Comparison of ENCODE assay signal across 8 cellular contexts in the genomic region with DNA sequence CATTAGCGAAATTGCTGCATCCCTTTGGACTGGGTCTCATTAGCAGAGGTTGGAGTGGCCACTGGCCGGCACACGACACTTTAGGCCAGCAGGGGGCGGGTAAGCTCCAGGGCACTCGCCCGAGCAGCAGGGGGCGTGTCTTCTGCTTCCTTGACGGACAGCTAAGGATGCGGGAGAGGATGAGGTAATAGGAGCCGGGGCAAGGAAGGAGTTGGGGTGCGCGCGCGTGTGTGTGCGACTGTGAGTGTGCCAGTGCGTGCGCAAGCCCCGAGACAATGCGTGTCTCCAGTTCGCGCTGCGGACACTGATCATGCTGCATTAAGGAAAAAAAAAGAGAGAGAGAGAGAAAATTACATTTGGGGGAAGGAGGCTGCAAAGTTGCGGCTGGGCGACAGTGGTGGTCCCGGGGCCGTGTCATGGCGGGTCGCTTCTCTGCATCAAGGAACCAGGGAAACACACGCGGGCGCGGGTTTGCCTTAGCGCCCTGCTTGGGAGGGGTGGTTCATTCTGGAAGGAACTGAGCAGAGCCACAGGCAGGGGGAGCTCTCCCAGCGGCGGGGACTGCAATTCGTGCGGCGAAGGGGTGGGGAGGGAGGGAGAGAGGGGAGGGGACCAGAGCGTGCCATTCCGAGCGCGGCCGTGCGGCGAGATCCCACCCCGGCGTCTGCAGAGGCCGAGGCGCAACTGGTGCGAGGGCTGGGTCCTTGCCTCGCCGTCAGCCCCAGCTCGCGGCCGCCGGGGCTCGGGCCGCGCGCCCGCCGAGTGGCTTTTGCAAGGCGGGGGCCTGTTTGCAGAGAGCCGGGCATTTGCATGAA. TPM values are rescaled to one million over a fixed set of nuclear protein-coding genes. Genes with fewer than 3 reads are reported as not detected.
DNase-seq lines count a peak whose midpoint lies in the region; ATAC-seq and TF ChIP-seq lines count a peak whose summit lies in the region.

TSS of gene DTX4 (plus strand) at position 625 of the 815 bp plus-strand sequence. CDS start 464 bp downstream, outside the sequence.

- TF ChIP-seq EP300 in neural cell (conservative IDR thresholded peaks at IDR 0.05; ENCODE audit: poor library complexity, severe bottlenecking), result peak; percentile 84

- DNase-seq in Daoy (ENCODE audit: low read depth) (peak; percentile 91), KG1 (lab: John Stamatoyannopoulos, UW) (peak; percentile 89), RWPE1 (ENCODE audit: low spot score) (peak; percentile 88), fibroblast of the conjunctiva (ENCODE audit: low read depth) (peak; percentile 80)
- peak; percentile 80 for DNase-seq in activated effector memory CD4-positive, alpha-beta T cell treated with Interleukin-2 at 50 U/mL for 16 hours
- peak; percentile 84 to 89 for DNase-seq in stimulated activated naive CD8-positive, alpha-beta T cell treated with anti-CD3 and anti-CD28 coated beads, Interleukin-15, amount 100 ng/mL, for 72 hours

- CTCF ChIA-PET in RWPE1 (lab: Yijun Ruan, JAX), result interaction anchor here (0.6 to 2.5 kb wide), 36 partner anchors 9 to 1610 kb away, joined by 3 to 24 read pairs (median 4); partner anchors contain the start of genes CNTF and FAM111B

- H3K27ac ChIP-seq in RWPE1 (peak within 1 kb of the TSS; percentile 93), neural cell (ENCODE audit: low read length) (peak within 1 kb of the TSS; percentile 99)

- no peaks in the 10 kb centered on the region for H3K27me3 ChIP-seq in neural cell (ENCODE audit: insufficient read depth, low read depth, low read length)

- H3K4me1 Mint-ChIP-seq in stimulated activated naive CD8-positive, alpha-beta T cell treated with anti-CD3 and anti-CD28 coated beads, Interleukin-15, amount 100 ng/mL, for 72 hours, result peaks cover 18% of the 10 kb centered on the region

- peak within 1 kb of the TSS; percentile 81 for H3K4me3 Mint-ChIP-seq in stimulated activated naive CD8-positive, alpha-beta T cell treated with anti-CD3 and anti-CD28 coated beads, Interleukin-15, amount 100 ng/mL, for 72 hours

- peak; percentile 94 for TF ChIP-seq CTCF in RWPE1 (conservative IDR thresholded peaks at IDR 0.05; ENCODE audit: low read depth)
- peak; percentile 98 for TF ChIP-seq CTCF in neural cell (IDR thresholded peaks at IDR 0.05; ENCODE audit: poor library complexity, severe bottlenecking)

- peak; percentile 90 for TF ChIP-seq RAD21 in neural cell (conservative IDR thresholded peaks at IDR 0.05)

- H3K79me2 ChIP-seq in neural cell (replicated peaks; ENCODE audit: insufficient read depth, low read length), result peaks cover 33% of the 10 kb centered on the region

- no peaks in the 10 kb centered on the region for H4K20me1 ChIP-seq in neural cell (ENCODE audit: insufficient read depth)

- no peaks in the 10 kb centered on the region for H3K9me2 ChIP-seq in neural cell (ENCODE audit: insufficient read depth, low read length)

- peaks cover 37% of the 10 kb centered on the region for H3K27me3 Mint-ChIP-seq in stimulated activated naive CD8-positive, alpha-beta T cell treated with anti-CD3 and anti-CD28 coated beads, Interleukin-15, amount 100 ng/mL, for 72 hours

- POLR2A ChIA-PET in RWPE1 (lab: Yijun Ruan, JAX; ENCODE audit: low non-redundant PET), result interaction anchor here (0.6 kb wide), 1 partner anchor 15 kb away, joined by 4 read pairs; no protein-coding TSS in a partner anchor

- peak; percentile 76 for ATAC-seq in GM21737 (IDR thresholded peaks at IDR 0.05; ENCODE audit: unreplicated experiment)
- peak; percentile 91 for ATAC-seq in stimulated activated naive CD8-positive, alpha-beta T cell treated with anti-CD3 and anti-CD28 coated beads, Interleukin-15, amount 100 ng/mL, for 72 hours

- no peaks in the 10 kb centered on the region for H3K36me3 ChIP-seq in neural cell (ENCODE audit: insufficient read depth, low read length)

- H3K9me3 ChIP-seq in neural cell (ENCODE audit: low read length), result no peaks in the 10 kb centered on the region

- peak within 1 kb of the TSS; percentile 68 for H2AFZ ChIP-seq in neural cell (ENCODE audit: low read depth, low read length)

- H3K4me2 ChIP-seq in neural cell (ENCODE audit: low read length), result peak within 1 kb of the TSS; percentile 85

- H3K9ac ChIP-seq in neural cell (ENCODE audit: low read length), result peak within 1 kb of the TSS; percentile 99

- peak within 1 kb of the TSS in 1 of 2 donors; percentile 51 for H3K27ac Mint-ChIP-seq in stimulated activated naive CD8-positive, alpha-beta T cell treated with anti-CD3 and anti-CD28 coated beads, Interleukin-15, amount 100 ng/mL, for 72 hours

- H3K9me3 Mint-ChIP-seq in stimulated activated naive CD8-positive, alpha-beta T cell treated with anti-CD3 and anti-CD28 coated beads, Interleukin-15, amount 100 ng/mL, for 72 hours, result no peaks in the 10 kb centered on the region

- H3K4me3 ChIP-seq in neural cell (ENCODE audit: low read length), result peak within 1 kb of the TSS; percentile 94

- H3F3A ChIP-seq in neural cell (ENCODE audit: insufficient read depth, low read length, poor library complexity, severe bottlenecking), result peaks cover 12% of the 10 kb centered on the region

TF ChIP-seq in neural cell, 6 proteins besides CTCF, POLR2A, EP300 and RAD21:
- TF ChIP-seq MXI1 (conservative IDR thresholded peaks at IDR 0.05; ENCODE audit: poor library complexity, severe bottlenecking) (peak; percentile 95), EZH2 (IDR thresholded peaks at IDR 0.05; ENCODE audit: borderline replicate concordance, insufficient read depth, low read length, poor library complexity, severe bottlenecking) (no peak), POLR2AphosphoS5 (IDR thresholded peaks at IDR 0.05) (peak; percentile 96), SMC3 (conservative IDR thresholded peaks at IDR 0.05; ENCODE audit: poor library complexity) (peak; percentile 91), TAF1 (IDR thresholded peaks at IDR 0.05; ENCODE audit: low read depth) (peak; percentile 73)
- TF ChIP-seq, protein P1, sequence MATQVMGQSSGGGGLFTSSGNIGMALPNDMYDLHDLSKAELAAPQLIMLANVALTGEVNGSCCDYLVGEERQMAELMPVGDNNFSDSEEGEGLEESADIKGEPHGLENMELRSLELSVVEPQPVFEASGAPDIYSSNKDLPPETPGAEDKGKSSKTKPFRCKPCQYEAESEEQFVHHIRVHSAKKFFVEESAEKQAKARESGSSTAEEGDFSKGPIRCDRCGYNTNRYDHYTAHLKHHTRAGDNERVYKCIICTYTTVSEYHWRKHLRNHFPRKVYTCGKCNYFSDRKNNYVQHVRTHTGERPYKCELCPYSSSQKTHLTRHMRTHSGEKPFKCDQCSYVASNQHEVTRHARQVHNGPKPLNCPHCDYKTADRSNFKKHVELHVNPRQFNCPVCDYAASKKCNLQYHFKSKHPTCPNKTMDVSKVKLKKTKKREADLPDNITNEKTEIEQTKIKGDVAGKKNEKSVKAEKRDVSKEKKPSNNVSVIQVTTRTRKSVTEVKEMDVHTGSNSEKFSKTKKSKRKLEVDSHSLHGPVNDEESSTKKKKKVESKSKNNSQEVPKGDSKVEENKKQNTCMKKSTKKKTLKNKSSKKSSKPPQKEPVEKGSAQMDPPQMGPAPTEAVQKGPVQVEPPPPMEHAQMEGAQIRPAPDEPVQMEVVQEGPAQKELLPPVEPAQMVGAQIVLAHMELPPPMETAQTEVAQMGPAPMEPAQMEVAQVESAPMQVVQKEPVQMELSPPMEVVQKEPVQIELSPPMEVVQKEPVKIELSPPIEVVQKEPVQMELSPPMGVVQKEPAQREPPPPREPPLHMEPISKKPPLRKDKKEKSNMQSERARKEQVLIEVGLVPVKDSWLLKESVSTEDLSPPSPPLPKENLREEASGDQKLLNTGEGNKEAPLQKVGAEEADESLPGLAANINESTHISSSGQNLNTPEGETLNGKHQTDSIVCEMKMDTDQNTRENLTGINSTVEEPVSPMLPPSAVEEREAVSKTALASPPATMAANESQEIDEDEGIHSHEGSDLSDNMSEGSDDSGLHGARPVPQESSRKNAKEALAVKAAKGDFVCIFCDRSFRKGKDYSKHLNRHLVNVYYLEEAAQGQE (IDR thresholded peaks at IDR 0.05; ENCODE audit: borderline replicate concordance), result peak; percentile 43

RNA-seq across cellular contexts. Expression of gene DTX4, which starts in this region (rescaled TPM):
- total RNA-seq in Daoy (2014; rRNA removed; shearing (Covaris generic)), result not detected in 2 replicates
- polyA plus RNA-seq in neural cell, result 31.4 and 37.7 TPM in 2 replicates
- 51.9 and 52.6 TPM in 2 replicates for polyA minus RNA-seq in neural cell

Comparison
In these comparisons a context has a peak if more than half of its experiments do, and no peak if none do; other contexts are left out.
1. Peak in every context shown above with its lines: DNase-seq, ATAC-seq, H3K4me3 ChIP-seq and H3K27ac ChIP-seq.
2. Peak in DNase-seq in Daoy; RNA of the gene not detected or under 1 TPM.